In genomic region chr19:16892868-16893685, GRCh38 we compare ENCODE assay signal across 1 cellular context.
TF ChIP-seq lines count a peak whose summit lies in the region.

No MANE protein-coding gene starts in this region.

TF ChIP-seq in K562, 482 proteins besides CTCF, POLR2A, EP300 and RAD21 (continues in another document):
- no peak for TF ChIP-seq ARID4B (CRISPR knock-in tag; IDR thresholded peaks at IDR 0.05)
- TF ChIP-seq, protein P1, sequence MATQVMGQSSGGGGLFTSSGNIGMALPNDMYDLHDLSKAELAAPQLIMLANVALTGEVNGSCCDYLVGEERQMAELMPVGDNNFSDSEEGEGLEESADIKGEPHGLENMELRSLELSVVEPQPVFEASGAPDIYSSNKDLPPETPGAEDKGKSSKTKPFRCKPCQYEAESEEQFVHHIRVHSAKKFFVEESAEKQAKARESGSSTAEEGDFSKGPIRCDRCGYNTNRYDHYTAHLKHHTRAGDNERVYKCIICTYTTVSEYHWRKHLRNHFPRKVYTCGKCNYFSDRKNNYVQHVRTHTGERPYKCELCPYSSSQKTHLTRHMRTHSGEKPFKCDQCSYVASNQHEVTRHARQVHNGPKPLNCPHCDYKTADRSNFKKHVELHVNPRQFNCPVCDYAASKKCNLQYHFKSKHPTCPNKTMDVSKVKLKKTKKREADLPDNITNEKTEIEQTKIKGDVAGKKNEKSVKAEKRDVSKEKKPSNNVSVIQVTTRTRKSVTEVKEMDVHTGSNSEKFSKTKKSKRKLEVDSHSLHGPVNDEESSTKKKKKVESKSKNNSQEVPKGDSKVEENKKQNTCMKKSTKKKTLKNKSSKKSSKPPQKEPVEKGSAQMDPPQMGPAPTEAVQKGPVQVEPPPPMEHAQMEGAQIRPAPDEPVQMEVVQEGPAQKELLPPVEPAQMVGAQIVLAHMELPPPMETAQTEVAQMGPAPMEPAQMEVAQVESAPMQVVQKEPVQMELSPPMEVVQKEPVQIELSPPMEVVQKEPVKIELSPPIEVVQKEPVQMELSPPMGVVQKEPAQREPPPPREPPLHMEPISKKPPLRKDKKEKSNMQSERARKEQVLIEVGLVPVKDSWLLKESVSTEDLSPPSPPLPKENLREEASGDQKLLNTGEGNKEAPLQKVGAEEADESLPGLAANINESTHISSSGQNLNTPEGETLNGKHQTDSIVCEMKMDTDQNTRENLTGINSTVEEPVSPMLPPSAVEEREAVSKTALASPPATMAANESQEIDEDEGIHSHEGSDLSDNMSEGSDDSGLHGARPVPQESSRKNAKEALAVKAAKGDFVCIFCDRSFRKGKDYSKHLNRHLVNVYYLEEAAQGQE (CRISPR knock-in tag; IDR thresholded peaks at IDR 0.05; ENCODE audit: low read depth), result no peak
- no peak for TF ChIP-seq CBX3 (IDR thresholded peaks at IDR 0.05; ENCODE audit: borderline replicate concordance in 1 of 2, low read length in 2 of 2)
- TF ChIP-seq ZNF347 (CRISPR knock-in tag; IDR thresholded peaks at IDR 0.05; ENCODE audit: low read depth), result 0 out of 2 replicates have a peak, but pooled peaks have one; percentile 48
- TF ChIP-seq BCL6 (CRISPR knock-in tag; IDR thresholded peaks at IDR 0.05), result no peak
- TF ChIP-seq SETDB1 (IDR thresholded peaks at IDR 0.05; ENCODE audit: low read length), result no peak
- TF ChIP-seq, protein P2, sequence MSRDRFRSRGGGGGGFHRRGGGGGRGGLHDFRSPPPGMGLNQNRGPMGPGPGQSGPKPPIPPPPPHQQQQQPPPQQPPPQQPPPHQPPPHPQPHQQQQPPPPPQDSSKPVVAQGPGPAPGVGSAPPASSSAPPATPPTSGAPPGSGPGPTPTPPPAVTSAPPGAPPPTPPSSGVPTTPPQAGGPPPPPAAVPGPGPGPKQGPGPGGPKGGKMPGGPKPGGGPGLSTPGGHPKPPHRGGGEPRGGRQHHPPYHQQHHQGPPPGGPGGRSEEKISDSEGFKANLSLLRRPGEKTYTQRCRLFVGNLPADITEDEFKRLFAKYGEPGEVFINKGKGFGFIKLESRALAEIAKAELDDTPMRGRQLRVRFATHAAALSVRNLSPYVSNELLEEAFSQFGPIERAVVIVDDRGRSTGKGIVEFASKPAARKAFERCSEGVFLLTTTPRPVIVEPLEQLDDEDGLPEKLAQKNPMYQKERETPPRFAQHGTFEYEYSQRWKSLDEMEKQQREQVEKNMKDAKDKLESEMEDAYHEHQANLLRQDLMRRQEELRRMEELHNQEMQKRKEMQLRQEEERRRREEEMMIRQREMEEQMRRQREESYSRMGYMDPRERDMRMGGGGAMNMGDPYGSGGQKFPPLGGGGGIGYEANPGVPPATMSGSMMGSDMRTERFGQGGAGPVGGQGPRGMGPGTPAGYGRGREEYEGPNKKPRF (IDR thresholded peaks at IDR 0.05; ENCODE audit: low read depth, low read length), result no peak
- TF ChIP-seq HMG20A (CRISPR knock-in tag; conservative IDR thresholded peaks at IDR 0.05), result no peak
- no peak for TF ChIP-seq RBBP5 (IDR thresholded peaks at IDR 0.05; ENCODE audit: borderline replicate concordance, insufficient read depth, low read length, poor library complexity, severe bottlenecking)
- TF ChIP-seq, protein P3, sequence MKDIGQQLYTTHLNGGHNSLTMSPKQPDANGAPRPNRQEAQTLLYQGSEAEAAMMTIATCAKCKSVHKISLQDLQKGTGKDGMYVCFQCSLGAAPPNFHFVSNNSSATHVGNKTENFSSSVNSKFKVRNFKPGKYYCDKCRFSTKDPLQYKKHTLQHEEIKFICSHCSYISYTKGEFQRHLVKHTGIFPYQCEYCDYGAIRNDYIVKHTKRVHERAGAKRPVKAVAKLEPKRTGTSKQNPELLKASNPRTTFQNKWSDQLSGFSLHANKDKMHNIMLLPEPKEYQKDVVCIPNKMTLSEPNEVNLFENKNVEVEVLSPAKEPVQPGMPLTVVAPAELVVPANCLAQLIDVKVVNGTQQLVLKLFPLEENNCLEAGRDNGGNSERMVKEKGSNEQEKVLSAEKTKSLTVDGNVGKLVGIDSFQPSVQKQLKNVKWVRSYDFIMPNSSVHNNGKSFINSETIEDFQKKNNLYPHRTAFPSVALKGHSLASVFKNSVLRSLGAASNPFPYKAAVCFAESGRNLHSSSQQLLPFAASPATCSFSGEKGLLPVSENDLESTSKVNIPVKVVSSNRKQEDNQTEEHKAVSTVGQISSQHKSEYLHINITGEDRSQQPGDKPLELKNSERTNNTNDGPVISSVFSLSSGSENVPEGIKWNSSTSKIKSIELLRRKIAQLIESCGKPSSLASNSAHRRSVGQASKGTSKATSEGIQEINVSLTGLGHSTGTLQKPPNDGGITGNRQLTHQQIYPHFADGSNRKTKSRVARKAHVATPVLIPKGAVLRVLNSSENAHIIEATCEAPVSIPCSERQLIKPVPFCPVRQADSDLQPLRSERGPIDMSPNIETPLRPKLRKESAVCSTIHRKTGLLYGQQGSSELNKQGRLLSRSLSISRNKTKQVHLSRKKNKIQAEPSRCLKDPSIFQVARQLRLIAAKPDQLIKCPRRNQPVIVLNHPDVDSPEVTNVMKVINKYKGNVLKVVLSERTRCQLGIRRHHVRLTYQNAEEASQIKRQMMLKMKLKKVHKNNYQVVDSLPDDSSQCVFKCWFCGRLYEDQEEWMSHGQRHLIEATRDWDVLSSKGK (CRISPR knock-in tag; IDR thresholded peaks at IDR 0.05), result no peak
- TF ChIP-seq, protein P4, sequence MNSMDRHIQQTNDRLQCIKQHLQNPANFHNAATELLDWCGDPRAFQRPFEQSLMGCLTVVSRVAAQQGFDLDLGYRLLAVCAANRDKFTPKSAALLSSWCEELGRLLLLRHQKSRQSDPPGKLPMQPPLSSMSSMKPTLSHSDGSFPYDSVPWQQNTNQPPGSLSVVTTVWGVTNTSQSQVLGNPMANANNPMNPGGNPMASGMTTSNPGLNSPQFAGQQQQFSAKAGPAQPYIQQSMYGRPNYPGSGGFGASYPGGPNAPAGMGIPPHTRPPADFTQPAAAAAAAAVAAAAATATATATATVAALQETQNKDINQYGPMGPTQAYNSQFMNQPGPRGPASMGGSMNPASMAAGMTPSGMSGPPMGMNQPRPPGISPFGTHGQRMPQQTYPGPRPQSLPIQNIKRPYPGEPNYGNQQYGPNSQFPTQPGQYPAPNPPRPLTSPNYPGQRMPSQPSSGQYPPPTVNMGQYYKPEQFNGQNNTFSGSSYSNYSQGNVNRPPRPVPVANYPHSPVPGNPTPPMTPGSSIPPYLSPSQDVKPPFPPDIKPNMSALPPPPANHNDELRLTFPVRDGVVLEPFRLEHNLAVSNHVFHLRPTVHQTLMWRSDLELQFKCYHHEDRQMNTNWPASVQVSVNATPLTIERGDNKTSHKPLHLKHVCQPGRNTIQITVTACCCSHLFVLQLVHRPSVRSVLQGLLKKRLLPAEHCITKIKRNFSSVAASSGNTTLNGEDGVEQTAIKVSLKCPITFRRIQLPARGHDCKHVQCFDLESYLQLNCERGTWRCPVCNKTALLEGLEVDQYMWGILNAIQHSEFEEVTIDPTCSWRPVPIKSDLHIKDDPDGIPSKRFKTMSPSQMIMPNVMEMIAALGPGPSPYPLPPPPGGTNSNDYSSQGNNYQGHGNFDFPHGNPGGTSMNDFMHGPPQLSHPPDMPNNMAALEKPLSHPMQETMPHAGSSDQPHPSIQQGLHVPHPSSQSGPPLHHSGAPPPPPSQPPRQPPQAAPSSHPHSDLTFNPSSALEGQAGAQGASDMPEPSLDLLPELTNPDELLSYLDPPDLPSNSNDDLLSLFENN (IDR thresholded peaks at IDR 0.05; ENCODE audit: low read depth in 2 of 2, low read length in 2 of 2), result 0 out of 4 replicates have a peak, but pooled peaks of 1 of the 2 experiments have one; percentile 6
- no peak for TF ChIP-seq ATF7 (IDR thresholded peaks at IDR 0.05)
- no peak for TF ChIP-seq SOX6 (IDR thresholded peaks at IDR 0.05)
- TF ChIP-seq, protein P5, sequence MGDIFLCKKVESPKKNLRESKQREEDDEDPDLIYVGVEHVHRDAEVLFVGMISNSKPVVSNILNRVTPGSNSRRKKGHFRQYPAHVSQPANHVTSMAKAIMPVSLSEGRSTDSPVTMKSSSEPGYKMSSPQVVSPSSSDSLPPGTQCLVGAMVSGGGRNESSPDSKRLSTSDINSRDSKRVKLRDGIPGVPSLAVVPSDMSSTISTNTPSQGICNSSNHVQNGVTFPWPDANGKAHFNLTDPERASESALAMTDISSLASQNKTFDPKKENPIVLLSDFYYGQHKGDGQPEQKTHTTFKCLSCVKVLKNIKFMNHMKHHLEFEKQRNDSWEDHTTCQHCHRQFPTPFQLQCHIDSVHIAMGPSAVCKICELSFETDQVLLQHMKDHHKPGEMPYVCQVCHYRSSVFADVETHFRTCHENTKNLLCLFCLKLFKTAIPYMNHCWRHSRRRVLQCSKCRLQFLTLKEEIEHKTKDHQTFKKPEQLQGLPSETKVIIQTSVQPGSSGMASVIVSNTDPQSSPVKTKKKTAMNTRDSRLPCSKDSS (IDR thresholded peaks at IDR 0.05; ENCODE audit: low read depth, partially characterized antibody), result no peak
- TF ChIP-seq SPI1 (IDR thresholded peaks at IDR 0.05; ENCODE audit: borderline replicate concordance, low read depth, low read length), result no peak
- no peak for TF ChIP-seq MTA2 (IDR thresholded peaks at IDR 0.05; ENCODE audit: low read depth)
- TF ChIP-seq, protein P6, sequence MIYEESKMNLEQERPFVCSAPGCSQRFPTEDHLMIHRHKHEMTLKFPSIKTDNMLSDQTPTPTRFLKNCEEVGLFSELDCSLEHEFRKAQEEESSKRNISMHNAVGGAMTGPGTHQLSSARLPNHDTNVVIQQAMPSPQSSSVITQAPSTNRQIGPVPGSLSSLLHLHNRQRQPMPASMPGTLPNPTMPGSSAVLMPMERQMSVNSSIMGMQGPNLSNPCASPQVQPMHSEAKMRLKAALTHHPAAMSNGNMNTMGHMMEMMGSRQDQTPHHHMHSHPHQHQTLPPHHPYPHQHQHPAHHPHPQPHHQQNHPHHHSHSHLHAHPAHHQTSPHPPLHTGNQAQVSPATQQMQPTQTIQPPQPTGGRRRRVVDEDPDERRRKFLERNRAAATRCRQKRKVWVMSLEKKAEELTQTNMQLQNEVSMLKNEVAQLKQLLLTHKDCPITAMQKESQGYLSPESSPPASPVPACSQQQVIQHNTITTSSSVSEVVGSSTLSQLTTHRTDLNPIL (CRISPR knock-in tag; IDR thresholded peaks at IDR 0.05), result no peak
- TF ChIP-seq ZNF184 (CRISPR knock-in tag; IDR thresholded peaks at IDR 0.05), result no peak
- no peak for TF ChIP-seq FOXA3 (CRISPR knock-in tag; conservative IDR thresholded peaks at IDR 0.05 in 1 of 2, IDR thresholded peaks at IDR 0.05 in 1 of 2)
- no peak for TF ChIP-seq ZNF717 (CRISPR knock-in tag; IDR thresholded peaks at IDR 0.05)
- 0 out of 2 replicates have a peak, but pooled peaks have one; percentile 18 for TF ChIP-seq CBX1 (IDR thresholded peaks at IDR 0.05; ENCODE audit: low read depth)
- no peak for TF ChIP-seq FOSL1 (tag; conservative IDR thresholded peaks at IDR 0.05)
- peak; percentile 67 for TF ChIP-seq ZBTB33 (CRISPR knock-in tag; IDR thresholded peaks at IDR 0.05)
- TF ChIP-seq FIP1L1 (IDR thresholded peaks at IDR 0.05; ENCODE audit: low read depth, low read length, poor library complexity, severe bottlenecking), result peak; percentile 30
- TF ChIP-seq, protein P7, sequence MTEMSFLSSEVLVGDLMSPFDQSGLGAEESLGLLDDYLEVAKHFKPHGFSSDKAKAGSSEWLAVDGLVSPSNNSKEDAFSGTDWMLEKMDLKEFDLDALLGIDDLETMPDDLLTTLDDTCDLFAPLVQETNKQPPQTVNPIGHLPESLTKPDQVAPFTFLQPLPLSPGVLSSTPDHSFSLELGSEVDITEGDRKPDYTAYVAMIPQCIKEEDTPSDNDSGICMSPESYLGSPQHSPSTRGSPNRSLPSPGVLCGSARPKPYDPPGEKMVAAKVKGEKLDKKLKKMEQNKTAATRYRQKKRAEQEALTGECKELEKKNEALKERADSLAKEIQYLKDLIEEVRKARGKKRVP (CRISPR knock-in tag; IDR thresholded peaks at IDR 0.05), result no peak
- TF ChIP-seq CBFA2T3 (IDR thresholded peaks at IDR 0.05), result 0 out of 2 replicates have a peak, but pooled peaks have one; percentile 28
- TF ChIP-seq, protein P8, sequence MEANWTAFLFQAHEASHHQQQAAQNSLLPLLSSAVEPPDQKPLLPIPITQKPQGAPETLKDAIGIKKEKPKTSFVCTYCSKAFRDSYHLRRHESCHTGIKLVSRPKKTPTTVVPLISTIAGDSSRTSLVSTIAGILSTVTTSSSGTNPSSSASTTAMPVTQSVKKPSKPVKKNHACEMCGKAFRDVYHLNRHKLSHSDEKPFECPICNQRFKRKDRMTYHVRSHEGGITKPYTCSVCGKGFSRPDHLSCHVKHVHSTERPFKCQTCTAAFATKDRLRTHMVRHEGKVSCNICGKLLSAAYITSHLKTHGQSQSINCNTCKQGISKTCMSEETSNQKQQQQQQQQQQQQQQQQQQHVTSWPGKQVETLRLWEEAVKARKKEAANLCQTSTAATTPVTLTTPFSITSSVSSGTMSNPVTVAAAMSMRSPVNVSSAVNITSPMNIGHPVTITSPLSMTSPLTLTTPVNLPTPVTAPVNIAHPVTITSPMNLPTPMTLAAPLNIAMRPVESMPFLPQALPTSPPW (CRISPR knock-in tag; IDR thresholded peaks at IDR 0.05), result peak; percentile 35
